ENCODE assay signal across 14 cellular contexts in genomic region chr2:165796129-165796528, GRCh38.
"Had no signal": no experiment of that assay in that cellular context is flagged by ENCODE, and none has a peak within 500 bp of the region (broad histone marks: within the 10 kb centered on the region; RNA-seq: fewer than 3 reads in every experiment).

No MANE protein-coding gene starts in this region.

- DNase-seq: activated CD4-positive, alpha-beta memory T cell treated with anti-CD3 and anti-CD28 coated beads, Interleukin-2, amount 10 ng/mL, durations not matched to agents 7 days and 5 days; activated CD4-positive, alpha-beta T cell treated with anti-CD3 and anti-CD28 coated beads for 4 hours; activated effector memory CD4-positive, alpha-beta T cell treated with anti-CD3 and anti-CD28 coated beads, Interleukin-2, amount 50 U/mL, for 16 hours; activated T-cell treated with anti-CD3 and anti-CD28 coated beads, Interleukin-2, amount 50 U/mL, for 4 hours; adrenal gland; kidney; left ventricle myocardium superior; mesenchymal stem cell; right lobe of liver; trophoblast cell; WERI-Rb-1 had no signal

- H3K9me3 ChIP-seq: adrenal gland, right lobe of liver, suprapubic skin had no signal

- H3K4me3 ChIP-seq: adrenal gland, right lobe of liver, smooth muscle cell, suprapubic skin had no signal

- H3K27me3 ChIP-seq: suprapubic skin had no signal

- ATAC-seq: activated T-cell treated with anti-CD3 and anti-CD28 coated beads, Interleukin-2, amount 50 U/mL, for 4 hours; esophagus mucosa; left ventricle myocardium superior; right lobe of liver had no signal

- H3K36me3 ChIP-seq: adrenal gland, right lobe of liver, suprapubic skin, WERI-Rb-1 had no signal

- H3K27ac ChIP-seq: adrenal gland, right lobe of liver, suprapubic skin, WERI-Rb-1 had no signal

- H3K4me2 ChIP-seq: smooth muscle cell had no signal
